ENCODE assay signal across 10 cellular contexts in the genomic region with DNA sequence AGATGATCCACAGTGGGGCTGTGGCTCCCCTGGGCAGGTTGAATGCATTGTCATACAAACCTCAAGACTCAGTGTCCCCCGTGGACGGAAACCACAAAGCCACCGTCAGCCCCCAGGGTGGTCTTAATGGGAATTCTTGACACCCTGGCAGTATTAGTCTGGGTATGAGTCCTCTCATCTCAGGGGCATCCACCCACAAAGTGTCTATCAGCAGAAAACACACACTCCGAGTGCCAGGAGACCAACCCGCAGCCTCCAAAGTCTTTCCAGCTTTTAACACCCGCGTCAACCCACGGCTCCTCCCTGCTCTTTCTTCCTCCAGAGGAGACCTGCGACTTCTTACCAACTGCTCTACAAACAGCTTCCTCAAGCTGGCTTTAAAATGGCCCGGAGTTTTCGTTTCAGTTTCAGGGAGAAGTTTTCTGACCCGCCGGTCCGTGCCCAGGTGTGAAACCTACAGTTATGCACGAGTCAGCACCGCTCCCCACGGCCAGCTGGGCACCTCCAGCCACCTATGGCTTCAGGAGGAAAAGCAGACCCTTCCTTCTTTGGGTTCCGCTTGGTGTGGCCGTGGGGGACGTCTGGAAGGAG. TPM values are rescaled to one million over a fixed set of nuclear protein-coding genes. Genes with fewer than 3 reads are reported as not detected.
DNase-seq lines count a peak whose midpoint lies in the region; ATAC-seq and TF ChIP-seq lines count a peak whose summit lies in the region.
"Had no signal": no experiment of that assay in that cellular context is flagged by ENCODE, and none has a peak within 500 bp of the region (broad histone marks: within the 10 kb centered on the region; RNA-seq: fewer than 3 reads in every experiment).

No MANE protein-coding gene starts in this region.

- no peak overlapping the region for H3K4me3 ChIP-seq in testis

- no peaks in the 10 kb centered on the region for H3K4me1 ChIP-seq in testis
- H3K4me1 ChIP-seq: Caco-2 had no signal

- H3K27ac ChIP-seq in testis, result no peak overlapping the region
- H3K27ac ChIP-seq: VCaP had no signal

- H3K4me1 Mint-ChIP-seq in osteocyte (ENCODE audit: unreplicated experiment), result peaks cover 24% of the 10 kb centered on the region

- H3K36me3 ChIP-seq in testis (ENCODE audit: low read depth, missing control alignments), result no peaks in the 10 kb centered on the region

- 46 to 48% methylated on average over 19 to 20 of the region's 20 CpGs for WGBS in testis, 2 donors

- DNase-seq in stimulated activated CD4-positive, alpha-beta T cell treated with anti-CD3 and anti-CD28 coated beads, Interleukin-15, amount 100 ng/mL, for 24 hours, result peak; percentile 55
- DNase-seq in stimulated activated CD4-positive, alpha-beta T cell treated with anti-CD3 and anti-CD28 coated beads, Interleukin-12 subunit alpha, Interleukin-12 subunit beta, amount 100 ng/mL, for 4 hours, result no peak
- peak; percentile 67 for DNase-seq in activated CD8-positive, alpha-beta memory T cell treated with anti-CD3 and anti-CD28 coated beads, Interleukin-2, amount 50 U/mL, for 48 hours
- DNase-seq in osteocyte (ENCODE audit: extremely low spot score, unreplicated experiment), result peak; percentile 72
- no peak for DNase-seq in pons (ENCODE audit: low spot score)
- DNase-seq in testis, result no peak
- DNase-seq in middle frontal gyrus (ENCODE audit: extremely low spot score, low spot score), result no peak

- no peaks in the 10 kb centered on the region for H3K36me3 Mint-ChIP-seq in osteocyte (ENCODE audit: unreplicated experiment)

- ATAC-seq in HG03439 (IDR thresholded peaks at IDR 0.05; ENCODE audit: unreplicated experiment), result peak; percentile 36

- H3K27me3 ChIP-seq in testis, result no peaks in the 10 kb centered on the region

- no peaks in the 10 kb centered on the region for H3K9me3 ChIP-seq in testis
- H3K9me3 ChIP-seq: Caco-2 had no signal

- H3K9me3 Mint-ChIP-seq in osteocyte (ENCODE audit: unreplicated experiment), result no peaks in the 10 kb centered on the region

- H3K4me3 Mint-ChIP-seq in osteocyte (ENCODE audit: unreplicated experiment), result no peak overlapping the region

- H3K27me3 Mint-ChIP-seq in osteocyte (ENCODE audit: unreplicated experiment), result no peaks in the 10 kb centered on the region

- intact Hi-C loops in testis (cut with DNase I; ENCODE audit: low total_unique reads), result no loop called here

- no peak for TF ChIP-seq POLR2A in testis (IDR thresholded peaks at IDR 0.05)

- TF ChIP-seq CTCF in osteocyte (IDR thresholded peaks at IDR 0.05), result no peak
- TF ChIP-seq CTCF in testis (IDR thresholded peaks at IDR 0.05), result no peak

- no peak overlapping the region for H3K27ac Mint-ChIP-seq in osteocyte (ENCODE audit: unreplicated experiment)

RNA-seq across cellular contexts. Expression of gene ASMTL, which starts 14.4 kb away (rescaled TPM):
- total RNA-seq in osteocyte, result 33.3 and 35.9 TPM in 2 replicates
- total RNA-seq in testis, result 10 to 100 TPM; 31.0 to 41.2 TPM
- 27.0 TPM for polyA plus RNA-seq in testis (ENCODE audit: insufficient read depth, low read depth, low replicate concordance)

Comparison
In these comparisons a context has a peak if more than half of its experiments do, and no peak if none do; other contexts are left out.
1. DNase-seq: peak in stimulated activated CD4-positive, alpha-beta T cell treated with anti-CD3 and anti-CD28 coated beads, Interleukin-15, amount 100 ng/mL, for 24 hours (single experiment), activated CD8-positive, alpha-beta memory T cell treated with anti-CD3 and anti-CD28 coated beads, Interleukin-2, amount 50 U/mL, for 48 hours (single experiment) and osteocyte (single experiment); none in stimulated activated CD4-positive, alpha-beta T cell treated with anti-CD3 and anti-CD28 coated beads, Interleukin-12 subunit alpha, Interleukin-12 subunit beta, amount 100 ng/mL, for 4 hours (single experiment), pons (single experiment), testis (single experiment) and middle frontal gyrus (single experiment).